ENCODE assay signal across 21 cellular contexts in the genomic region with DNA sequence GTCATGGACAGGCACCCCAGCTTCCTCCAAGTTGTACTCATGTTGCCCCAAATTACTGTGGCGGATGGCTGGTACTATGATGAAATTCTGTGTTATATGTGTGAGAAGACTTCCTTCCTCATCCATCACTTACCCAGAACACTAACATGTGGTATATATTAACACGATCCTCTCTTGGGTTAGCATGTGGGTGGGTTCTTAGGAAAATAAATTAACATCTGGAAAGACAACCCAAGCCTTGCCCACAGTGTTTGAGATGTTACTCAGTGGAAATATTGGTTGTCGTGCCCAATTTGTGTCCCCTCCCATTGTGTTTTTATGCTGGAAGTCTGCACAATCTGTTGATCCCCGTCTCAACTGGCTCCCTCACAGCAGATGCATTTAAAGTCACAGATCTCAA.
DNase-seq lines count a peak whose midpoint lies in the region; ATAC-seq and TF ChIP-seq lines count a peak whose summit lies in the region.
"Had no signal": no experiment of that assay in that cellular context is flagged by ENCODE, and none has a peak within 500 bp of the region (broad histone marks: within the 10 kb centered on the region; RNA-seq: fewer than 3 reads in every experiment).

No MANE protein-coding gene starts in this region.

- H3K79me2 ChIP-seq in neural progenitor cell (ENCODE audit: low read depth), result no peaks in the 10 kb centered on the region

- H3K4me2 ChIP-seq in neural progenitor cell, result no peak overlapping the region
- H3K4me2 ChIP-seq: BLaER1 had no signal

- peaks cover 22% of the 10 kb centered on the region for H3K4me1 Mint-ChIP-seq in neural progenitor cell
- no peaks in the 10 kb centered on the region for H3K4me1 Mint-ChIP-seq in activated CD8-positive, alpha-beta T cell treated with anti-CD3 and anti-CD28 coated beads, Interleukin-2, amount 10 ng/mL, durations not matched to agents 7 days and 5 days (ENCODE audit: low read depth)
- H3K4me1 Mint-ChIP-seq: CD4-positive, alpha-beta memory T cell; IgD-negative memory B cell had no signal

- no peaks in the 10 kb centered on the region for H3F3A ChIP-seq in neural progenitor cell (ENCODE audit: low read depth)

- no peak for ATAC-seq in gastrocnemius medialis
- no peak for ATAC-seq in GM21723 (IDR thresholded peaks at IDR 0.05; ENCODE audit: unreplicated experiment)
- no peak for ATAC-seq in activated CD8-positive, alpha-beta T cell treated with anti-CD3 and anti-CD28 coated beads, Interleukin-2, amount 10 ng/mL, durations not matched to agents 7 days and 5 days
- ATAC-seq: HCT116, Right ventricle myocardium inferior had no signal

- CTCF ChIA-PET in activated CD8-positive, alpha-beta T cell treated with anti-CD3 and anti-CD28 coated beads, Interleukin-2, amount 10 ng/mL, durations not matched to agents 7 days and 5 days (lab: Charles Lee), result no interaction called here

- peaks cover 4% of the 10 kb centered on the region for H3K9me3 Mint-ChIP-seq in neural progenitor cell
- H3K9me3 Mint-ChIP-seq in activated CD8-positive, alpha-beta T cell treated with anti-CD3 and anti-CD28 coated beads, Interleukin-2, amount 10 ng/mL, durations not matched to agents 7 days and 5 days (ENCODE audit: insufficient read depth), result no peaks in the 10 kb centered on the region

- no peaks in the 10 kb centered on the region for H3K27me3 ChIP-seq in neural progenitor cell
- no peaks in the 10 kb centered on the region for H3K27me3 ChIP-seq in gastrocnemius medialis
- H3K27me3 ChIP-seq: BLaER1, SJSA1 had no signal

- peaks cover 11% of the 10 kb centered on the region for H3K4me1 ChIP-seq in neural progenitor cell
- no peaks in the 10 kb centered on the region for H3K4me1 ChIP-seq in gastrocnemius medialis
- H3K4me1 ChIP-seq: BLaER1, Caco-2 had no signal

- POLR2A ChIA-PET in activated CD8-positive, alpha-beta T cell treated with anti-CD3 and anti-CD28 coated beads, Interleukin-2, amount 10 ng/mL, durations not matched to agents 7 days and 5 days (lab: Charles Lee), result no interaction called here

- H3K27ac Mint-ChIP-seq in neural progenitor cell, result peak overlapping the region; percentile 74
- H3K27ac Mint-ChIP-seq in activated CD8-positive, alpha-beta T cell treated with anti-CD3 and anti-CD28 coated beads, Interleukin-2, amount 10 ng/mL, durations not matched to agents 7 days and 5 days, result no peak overlapping the region
- H3K27ac Mint-ChIP-seq: CD4-positive, alpha-beta memory T cell; IgD-negative memory B cell had no signal

- H3K27ac ChIP-seq in neural progenitor cell (no peak overlapping the region), gastrocnemius medialis (no peak overlapping the region)
- H3K27ac ChIP-seq: BLaER1, SJSA1 had no signal

- TF ChIP-seq CTCF in HFF-Myc (IDR thresholded peaks at IDR 0.05; ENCODE audit: low read depth, low read length, missing control alignments) (no peak), neural progenitor cell (IDR thresholded peaks at IDR 0.05) (no peak), gastrocnemius medialis (IDR thresholded peaks at IDR 0.05 in 4 of 5, conservative IDR thresholded peaks at IDR 0.05 in 1 of 5) (no peak)

- no peak overlapping the region for H3K4me3 Mint-ChIP-seq in neural progenitor cell
- H3K4me3 Mint-ChIP-seq in activated CD8-positive, alpha-beta T cell treated with anti-CD3 and anti-CD28 coated beads, Interleukin-2, amount 10 ng/mL, durations not matched to agents 7 days and 5 days, result no peak overlapping the region
- H3K4me3 Mint-ChIP-seq: CD4-positive, alpha-beta memory T cell; IgD-negative memory B cell had no signal

- H4K20me1 ChIP-seq in neural progenitor cell (ENCODE audit: low read depth), result no peaks in the 10 kb centered on the region
- H4K20me1 ChIP-seq: BLaER1 had no signal

- intact Hi-C loops in gastrocnemius medialis (cut with DNase I; ENCODE audit: low total_unique reads), result no loop called here

- no peaks in the 10 kb centered on the region for H3K9me3 ChIP-seq in neural progenitor cell (ENCODE audit: low read depth)
- H3K9me3 ChIP-seq in gastrocnemius medialis, result no peaks in the 10 kb centered on the region
- H3K9me3 ChIP-seq: BLaER1, Caco-2, SJSA1 had no signal

- peak; percentile 27 for DNase-seq in AG08395 (ENCODE audit: low spot score)
- peak; percentile 56 for DNase-seq in HFF-Myc (ENCODE audit: extremely low read depth, low read depth)
- DNase-seq in epidermal melanocyte (ENCODE audit: insufficient read length, low spot score), result peak; percentile 33
- DNase-seq in neural progenitor cell (ENCODE audit: low spot score), result no peak
- no peak for DNase-seq in gastrocnemius medialis
- no peak for DNase-seq in activated CD8-positive, alpha-beta T cell treated with anti-CD3 and anti-CD28 coated beads, Interleukin-2, amount 10 ng/mL, durations not matched to agents 7 days and 5 days
- DNase-seq: 8988T; Caco-2; CD4-positive, alpha-beta memory T cell; DMS153; NCI-H1694; NCI-H2081 treated with DMSO at 0.1 percent for 48 hours; NCI-H2171 treated with DMSO at 0.1 percent for 48 hours; NCI-H524 treated with DMSO at 0.1 percent for 48 hours; OCI-M1 had no signal

- H3K36me3 ChIP-seq in neural progenitor cell (no peaks in the 10 kb centered on the region), gastrocnemius medialis (no peaks in the 10 kb centered on the region)
- H3K36me3 ChIP-seq: BLaER1, SJSA1 had no signal

- H3K9ac ChIP-seq in neural progenitor cell, result no peak overlapping the region
- H3K9ac ChIP-seq: BLaER1 had no signal

- H3K36me3 Mint-ChIP-seq in neural progenitor cell, result peaks cover 4% of the 10 kb centered on the region
- H3K36me3 Mint-ChIP-seq in activated CD8-positive, alpha-beta T cell treated with anti-CD3 and anti-CD28 coated beads, Interleukin-2, amount 10 ng/mL, durations not matched to agents 7 days and 5 days (ENCODE audit: low read depth), result no peaks in the 10 kb centered on the region
- H3K36me3 Mint-ChIP-seq: CD4-positive, alpha-beta memory T cell; IgD-negative memory B cell had no signal

- in situ Hi-C loops in gastrocnemius medialis (cut with MboI; ENCODE audit: low sequenced_read_pairs in 4 of 4), result no loop called here

- no peak for TF ChIP-seq POLR2A in gastrocnemius medialis (IDR thresholded peaks at IDR 0.05)

- peaks cover 9% of the 10 kb centered on the region for H3K27me3 Mint-ChIP-seq in neural progenitor cell (ENCODE audit: insufficient read depth, low read depth)
- no peaks in the 10 kb centered on the region for H3K27me3 Mint-ChIP-seq in activated CD8-positive, alpha-beta T cell treated with anti-CD3 and anti-CD28 coated beads, Interleukin-2, amount 10 ng/mL, durations not matched to agents 7 days and 5 days (ENCODE audit: low read depth)

- H3K4me3 ChIP-seq in HFF-Myc (replicated peaks; ENCODE audit: low read depth, low read length), result no peak overlapping the region
- H3K4me3 ChIP-seq in neural progenitor cell, result no peak overlapping the region
- H3K4me3 ChIP-seq in gastrocnemius medialis, result no peak overlapping the region
- H3K4me3 ChIP-seq: BLaER1, SJSA1 had no signal

- no peak overlapping the region for H2AFZ ChIP-seq in neural progenitor cell (replicated peaks)

Comparison
In these comparisons a context has a peak if more than half of its experiments do, and no peak if none do; other contexts are left out.
1. DNase-seq: peak in AG08395 (single experiment), HFF-Myc (single experiment) and epidermal melanocyte (single experiment); none in neural progenitor cell (single experiment), gastrocnemius medialis (0 of 2) and activated CD8-positive, alpha-beta T cell treated with anti-CD3 and anti-CD28 coated beads, Interleukin-2, amount 10 ng/mL, durations not matched to agents 7 days and 5 days (single experiment).